ENCODE assay signal across 8 cellular contexts in genomic region chr1:180228648-180229482, GRCh38.
DNase-seq lines count a peak whose midpoint lies in the region; ATAC-seq lines count a peak whose summit lies in the region.

No MANE protein-coding gene starts in this region.

- intact Hi-C loops in dendritic cell treated with granulocyte-macrophage colony-stimulating factor and Interleukin-4, amounts not matched to agents 40 ng/mL and 50 ng/mL, for 4 days (cut with micrococcal nuclease), result no loop called here

- peaks cover 61% of the 10 kb centered on the region for H3K27me3 ChIP-seq in muscle layer of duodenum (ENCODE audit: low read depth, low read length)

- H3K36me3 Mint-ChIP-seq in dendritic cell treated with granulocyte-macrophage colony-stimulating factor and Interleukin-4, amounts not matched to agents 40 ng/mL and 50 ng/mL, for 4 days (ENCODE audit: low read depth), result no peaks in the 10 kb centered on the region

- H3K4me3 Mint-ChIP-seq in dendritic cell treated with granulocyte-macrophage colony-stimulating factor and Interleukin-4, amounts not matched to agents 40 ng/mL and 50 ng/mL, for 4 days, result peak overlapping the region; percentile 78

- H3K27ac ChIP-seq in muscle layer of duodenum (ENCODE audit: low read length), result no peak overlapping the region

- no peaks in the 10 kb centered on the region for H3K36me3 ChIP-seq in muscle layer of duodenum (ENCODE audit: control insufficient read depth in 1 of 2, insufficient read depth in 2 of 2, low read length in 2 of 2)

- no peaks in the 10 kb centered on the region for H3K9me3 Mint-ChIP-seq in dendritic cell treated with granulocyte-macrophage colony-stimulating factor and Interleukin-4, amounts not matched to agents 40 ng/mL and 50 ng/mL, for 4 days

- H3K4me1 ChIP-seq in muscle layer of duodenum (ENCODE audit: control insufficient read depth in 1 of 2, insufficient read depth in 2 of 2, low read length in 2 of 2), result peaks cover 5 to 39% of the 10 kb centered on the region in 2 donors

- peaks cover 44% of the 10 kb centered on the region for H3K4me1 Mint-ChIP-seq in dendritic cell treated with granulocyte-macrophage colony-stimulating factor and Interleukin-4, amounts not matched to agents 40 ng/mL and 50 ng/mL, for 4 days (ENCODE audit: low read depth)

- no peak for ATAC-seq in HG03457 (IDR thresholded peaks at IDR 0.05; ENCODE audit: unreplicated experiment)

- peaks cover 86% of the 10 kb centered on the region for H3K27me3 Mint-ChIP-seq in dendritic cell treated with granulocyte-macrophage colony-stimulating factor and Interleukin-4, amounts not matched to agents 40 ng/mL and 50 ng/mL, for 4 days

- no peak overlapping the region for H3K27ac Mint-ChIP-seq in dendritic cell treated with granulocyte-macrophage colony-stimulating factor and Interleukin-4, amounts not matched to agents 40 ng/mL and 50 ng/mL, for 4 days

- DNase-seq in stimulated activated CD4-positive, alpha-beta T cell treated with anti-CD3 and anti-CD28 coated beads, Interleukin-15, amount 100 ng/mL, for 24 hours, result peak; percentile 38
- no peak for DNase-seq in stimulated activated CD4-positive, alpha-beta T cell treated with anti-CD3 and anti-CD28 coated beads, Interleukin-4, amount 100 ng/mL, for 24 hours
- DNase-seq in NCI-H2196 treated with DMSO at 0.1 percent for 48 hours (lab: John Stamatoyannopoulos, UW; ENCODE audit: unreplicated experiment) (peak; percentile 38), SW480 (ENCODE audit: low spot score) (no peak), inferior parietal cortex (ENCODE audit: extremely low spot score) (no peak)

- H3K4me3 ChIP-seq in muscle layer of duodenum (ENCODE audit: low read depth in 1 of 2, low read length in 2 of 2), result peak overlapping the region; percentile 21 to 77

- H3K9me3 ChIP-seq in muscle layer of duodenum (ENCODE audit: control insufficient read depth in 1 of 2, low read length in 2 of 2), result peaks cover 0 to 3% of the 10 kb centered on the region in 2 donors

Comparison
In these comparisons a context has a peak if more than half of its experiments do, and no peak if none do; other contexts are left out.
1. DNase-seq: peak in stimulated activated CD4-positive, alpha-beta T cell treated with anti-CD3 and anti-CD28 coated beads, Interleukin-15, amount 100 ng/mL, for 24 hours (single experiment) and NCI-H2196 treated with DMSO at 0.1 percent for 48 hours (single experiment); none in stimulated activated CD4-positive, alpha-beta T cell treated with anti-CD3 and anti-CD28 coated beads, Interleukin-4, amount 100 ng/mL, for 24 hours (single experiment), SW480 (single experiment) and inferior parietal cortex (single experiment).